ENCODE assay signal across 22 cellular contexts in genomic region chr1:179303173-179303572, GRCh38. TPM values are rescaled to one million over a fixed set of nuclear protein-coding genes. Genes with fewer than 3 reads are reported as not detected.
DNase-seq lines count a peak whose midpoint lies in the region; ATAC-seq and TF ChIP-seq lines count a peak whose summit lies in the region.
"Had no signal": no experiment of that assay in that cellular context is flagged by ENCODE, and none has a peak within 500 bp of the region (broad histone marks: within the 10 kb centered on the region; RNA-seq: fewer than 3 reads in every experiment).

No MANE protein-coding gene starts in this region.

- H3K4me3 Mint-ChIP-seq in natural killer cell: no peak overlapping the region
- H3K4me3 Mint-ChIP-seq: CD4-positive, alpha-beta T cell; GM23338; T-helper 2 cell treated with Interferon-gamma antibody and Interleukin-4, amounts not matched to agents 5 μg/mL and 100 μg/mL, for 36 hours had no signal

- no peaks in the 10 kb centered on the region for H3K9me3 ChIP-seq in adrenal gland (replicated peaks in 1 of 3)
- H3K9me3 ChIP-seq: BE2C, SK-N-SH had no signal

- TF ChIP-seq POLR2A in adrenal gland (IDR thresholded peaks at IDR 0.05): no peak

- intact Hi-C loops in adrenal gland (cut with DNase I): no loop called here
- intact Hi-C loops in cardiac septum (cut with DNase I): no loop called here
- intact Hi-C loops in natural killer cell (cut with micrococcal nuclease): no loop called here

- DNase-seq in COR-L47 (lab: John Stamatoyannopoulos, UW) (peak; percentile 46), HEK293T (ENCODE audit: extremely low spot score) (no peak), NCI-H69 (lab: John Stamatoyannopoulos, UW) (peak; percentile 99), adrenal gland (no peak), cardiac septum (ENCODE audit: low spot score) (no peak), dedifferentiated amniotic fluid mesenchymal stem cell (ENCODE audit: extremely low spot score) (no peak), natural killer cell (no peak)
- DNase-seq: BE2C; Calu3; CD4-positive, alpha-beta T cell; KBM-7; MV-4-11; NCI-H1436 treated with DMSO at 0.1 percent for 48 hours; NCI-H2227 treated with DMSO at 0.1 percent for 48 hours; NCI-H510A treated with DMSO at 0.1 percent for 48 hours; SK-N-SH had no signal

- peak overlapping the region in 4 of 5 donors; percentile 17 to 74 (median 60) for H3K27ac ChIP-seq in adrenal gland

- H3K4me3 ChIP-seq in adrenal gland: peak overlapping the region in 1 of 4 donors; percentile 1
- H3K4me3 ChIP-seq: GM23338 had no signal

- no peaks in the 10 kb centered on the region for H3K27me3 Mint-ChIP-seq in natural killer cell (ENCODE audit: low read depth in 2 of 2)
- H3K27me3 Mint-ChIP-seq: CD4-positive, alpha-beta T cell had no signal

- no peak for TF ChIP-seq CTCF in adrenal gland (IDR thresholded peaks at IDR 0.05)
- TF ChIP-seq CTCF in natural killer cell (IDR thresholded peaks at IDR 0.05): no peak

- H3K36me3 ChIP-seq in adrenal gland (replicated peaks in 1 of 2): peaks cover 0 to 39% of the 10 kb centered on the region in 2 donors

- no peaks in the 10 kb centered on the region for H3K27me3 ChIP-seq in adrenal gland
- H3K27me3 ChIP-seq: BE2C had no signal

- H3K36me3 Mint-ChIP-seq in natural killer cell: no peaks in the 10 kb centered on the region

- peak overlapping the region in 1 of 2 donors; percentile 46 for H3K27ac Mint-ChIP-seq in natural killer cell
- H3K27ac Mint-ChIP-seq: CD4-positive, alpha-beta T cell; GM23338; T-helper 2 cell treated with Interferon-gamma antibody and Interleukin-4, amounts not matched to agents 5 μg/mL and 100 μg/mL, for 36 hours had no signal

- 44 to 55% (median 50%) methylated on average over 3 of the region's 3 CpGs for WGBS in adrenal gland, 4 donors

- ATAC-seq in GM19463 (IDR thresholded peaks at IDR 0.05; ENCODE audit: unreplicated experiment) (no peak), natural killer cell (no peak)
- ATAC-seq: GM23338, HCT116, HepG2, Right ventricle myocardium inferior had no signal

- POLR2A ChIA-PET in HEK293T (lab: Yijun Ruan, JAX): interaction anchor here (1.1 kb wide), 1 partner anchor 10 kb away, joined by 4 read pairs; the partner anchor contains the start of gene SOAT1

- peaks cover 42 to 61% of the 10 kb centered on the region in 2 donors for H3K4me1 ChIP-seq in adrenal gland (replicated peaks in 1 of 2)
- H3K4me1 ChIP-seq: BE2C had no signal

- no peaks in the 10 kb centered on the region for H3K9me3 Mint-ChIP-seq in natural killer cell
- H3K9me3 Mint-ChIP-seq: CD4-positive, alpha-beta T cell; GM23338 had no signal

- peaks cover 61 to 70% of the 10 kb centered on the region in 2 donors for H3K4me1 Mint-ChIP-seq in natural killer cell
- H3K4me1 Mint-ChIP-seq: GM23338 had no signal

- CTCF ChIA-PET in HEK293T (lab: Yijun Ruan, JAX): no interaction called here

TF ChIP-seq in HEK293T, 16 proteins besides CTCF, POLR2A, EP300 and RAD21:
- no peak for TF ChIP-seq SUZ12 (IDR thresholded peaks at IDR 0.05)
- TF ChIP-seq L3MBTL2 (conservative IDR thresholded peaks at IDR 0.05): no peak
- TF ChIP-seq FOXA1 (IDR thresholded peaks at IDR 0.05): peak; percentile 4; the same call in 1 of the 2 replicates
- no peak for TF ChIP-seq BHLHE40 (IDR thresholded peaks at IDR 0.05; ENCODE audit: borderline replicate concordance)
- TF ChIP-seq PKNOX1 (IDR thresholded peaks at IDR 0.05): peak; percentile 82
- no peak; the same call in 1 of the 2 replicates for TF ChIP-seq CTBP1 (IDR thresholded peaks at IDR 0.05; ENCODE audit: borderline replicate concordance)
- TF ChIP-seq TARDBP (IDR thresholded peaks at IDR 0.05): no peak
- no peak for TF ChIP-seq LEF1 (IDR thresholded peaks at IDR 0.05; ENCODE audit: borderline replicate concordance)
- no peak for TF ChIP-seq HDGF (IDR thresholded peaks at IDR 0.05; ENCODE audit: borderline replicate concordance)
- TF ChIP-seq FOXK2 (IDR thresholded peaks at IDR 0.05): no peak
- no peak for TF ChIP-seq NFRKB (IDR thresholded peaks at IDR 0.05)
- no peak for TF ChIP-seq SP1 (IDR thresholded peaks at IDR 0.05)

RNA-seq across cellular contexts. Expression of gene SOAT1, which starts 9.6 kb away (rescaled TPM):
- total RNA-seq in adrenal gland (100 to 1,000 TPM; 127 to 803 (median 239) TPM), cardiac septum (9.8 TPM), natural killer cell (10 to 100 TPM; 36.9 to 57.9 (median 51.3) TPM)
- 100 to 1,000 TPM in 1 of 3 donors, 10 to 100 TPM in 2; 36.9 to 675 (median 49.4) TPM for polyA plus RNA-seq in adrenal gland

Comparison
In these comparisons a context has a peak if more than half of its experiments do, and no peak if none do; other contexts are left out.
1. DNase-seq: peak in COR-L47 (single experiment) and NCI-H69 (single experiment); none in HEK293T (single experiment), adrenal gland (0 of 7), cardiac septum (single experiment), dedifferentiated amniotic fluid mesenchymal stem cell (single experiment) and natural killer cell (single experiment).